Comparison of ENCODE assay signal across 2 cellular contexts in genomic region chr11:130421199-130421585, GRCh38.
TF ChIP-seq lines count a peak whose summit lies in the region.

No MANE protein-coding gene starts in this region.

TF ChIP-seq in IMR-90, 13 proteins besides CTCF, POLR2A, EP300 and RAD21:
- TF ChIP-seq MAZ (IDR thresholded peaks at IDR 0.05; ENCODE audit: borderline replicate concordance, low read depth, low read length) (no peak), RCOR1 (IDR thresholded peaks at IDR 0.05; ENCODE audit: insufficient replicate concordance, low read length) (no peak), MXI1 (IDR thresholded peaks at IDR 0.05; ENCODE audit: borderline replicate concordance, low read depth, low read length) (no peak), NFE2L2 (IDR thresholded peaks at IDR 0.05; ENCODE audit: low read depth, low read length) (no peak), FOS (IDR thresholded peaks at IDR 0.05; ENCODE audit: low read depth, low read length) (no peak), CEBPB (IDR thresholded peaks at IDR 0.05; ENCODE audit: low read depth, low read length) (no peak)

TF ChIP-seq in H1, 55 proteins besides CTCF, POLR2A, EP300 and RAD21:
- no peak for TF ChIP-seq EGR1 (IDR thresholded peaks at IDR 0.05; ENCODE audit: borderline replicate concordance, low read depth, low read length)
- TF ChIP-seq POLR2AphosphoS5 (IDR thresholded peaks at IDR 0.05; ENCODE audit: low read depth, low read length), result no peak
- TF ChIP-seq HDAC2 (IDR thresholded peaks at IDR 0.05; ENCODE audit: borderline replicate concordance in 1 of 2, low read depth in 2 of 2, low read length in 2 of 2), result no peak
